19 cellular contexts compared by ENCODE assay signal in the genomic region with DNA sequence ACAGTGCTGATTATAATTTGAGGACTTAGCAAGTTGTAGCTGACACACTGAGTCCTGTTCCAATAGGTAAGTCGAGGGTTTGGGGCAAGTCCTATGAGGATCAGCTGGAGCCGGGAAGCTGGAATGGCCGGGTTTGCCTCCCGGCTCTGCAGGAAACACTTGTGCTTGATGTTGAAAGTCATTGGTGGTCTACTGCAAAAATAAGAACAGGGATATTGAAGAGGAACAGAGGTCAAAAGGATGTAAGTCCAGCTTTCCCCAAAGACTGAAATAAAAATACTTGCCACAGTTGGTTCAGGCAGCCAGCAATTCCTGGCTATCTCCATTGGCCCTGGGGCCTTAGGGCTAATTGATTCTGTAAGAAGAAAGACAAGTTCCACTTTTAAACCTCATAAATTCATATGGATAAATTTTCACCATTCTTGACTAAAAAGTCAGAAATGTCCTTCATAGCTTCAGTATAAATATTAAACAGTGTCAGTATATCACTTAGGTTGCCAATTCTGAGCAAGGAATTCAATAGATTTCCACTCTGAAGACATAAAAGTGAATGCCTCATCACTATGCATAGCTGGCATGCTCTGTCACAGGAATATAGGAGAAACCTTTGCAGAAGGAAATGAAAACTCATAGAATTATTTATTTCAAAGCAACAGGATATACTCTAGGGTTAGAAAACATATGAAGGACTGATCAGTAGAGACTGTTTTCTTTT.
A peak's percentile ranks its signal among the peaks of the same experiment; 100 is the strongest.
DNase-seq lines count a peak whose midpoint lies in the region; ATAC-seq and TF ChIP-seq lines count a peak whose summit lies in the region.
"Had no signal": no experiment of that assay in that cellular context is flagged by ENCODE, and none has a peak within 500 bp of the region (broad histone marks: within the 10 kb centered on the region; RNA-seq: fewer than 3 reads in every experiment).

No MANE protein-coding gene starts in this region.

- no peaks in the 10 kb centered on the region for H4K20me1 ChIP-seq in PC-3 (ENCODE audit: low read length)

- POLR2A ChIA-PET in PC-3 (lab: Charles Lee; ENCODE audit: unreplicated experiment): no interaction called here

- no peak overlapping the region for H3K9ac ChIP-seq in PC-3 (ENCODE audit: low read length)

- in situ Hi-C loops in HAP-1 (cut with MboI; ENCODE audit: low sequenced_read_pairs): no loop called here

- H3K36me3 ChIP-seq in PC-3 (ENCODE audit: low read depth, low read length): no peaks in the 10 kb centered on the region
- H3K36me3 ChIP-seq in HAP-1 (replicated peaks): no peaks in the 10 kb centered on the region
- H3K36me3 ChIP-seq: MG63 had no signal

- peak overlapping the region; percentile 37 for H3K27ac ChIP-seq in PC-3 (ENCODE audit: low read length)

- peak overlapping the region; percentile 37 for H3K4me2 ChIP-seq in PC-3 (ENCODE audit: low read length)

- CTCF ChIA-PET in PC-3 (lab: Charles Lee): no interaction called here

- H3K9me2 ChIP-seq in PC-3 (replicated peaks; ENCODE audit: low read length): no peaks in the 10 kb centered on the region

- H3K79me2 ChIP-seq in PC-3 (ENCODE audit: low read length): no peaks in the 10 kb centered on the region

- H2AFZ ChIP-seq in PC-3 (ENCODE audit: low read length): no peak overlapping the region

- peak; percentile 47 for DNase-seq in DMS53 (lab: John Stamatoyannopoulos, UW)
- no peak for DNase-seq in DMS53 treated with DMSO at 0.1 percent for 48 hours (lab: John Stamatoyannopoulos, UW; ENCODE audit: unreplicated experiment)
- peak; percentile 17 for DNase-seq in PC-3
- DNase-seq in renal cortical epithelial cell (ENCODE audit: low read depth): peak; percentile 49
- DNase-seq in dedifferentiated amniotic fluid mesenchymal stem cell (ENCODE audit: extremely low spot score): no peak
- DNase-seq in HAP-1 (ENCODE audit: low spot score in 2 of 2): no peak
- DNase-seq in HK-2 (ENCODE audit: unreplicated experiment): no peak
- DNase-seq: 8988T, GDM1, MG63, NCI-H1092 treated with DMSO at 0.1 percent for 48 hours, NCI-H1694 treated with DMSO at 0.1 percent for 48 hours, NCI-H345, NCI-H774 had no signal

- H3K4me1 ChIP-seq in PC-3 (ENCODE audit: insufficient read depth, low read length) (peaks cover 20% of the 10 kb centered on the region), HAP-1 (no peaks in the 10 kb centered on the region)

- no TSS peak for BruUV-seq in PC-3 (replicated peaks; lab: Mats Ljungman, UMichigan)

- no peaks in the 10 kb centered on the region for H3K27me3 ChIP-seq in PC-3 (ENCODE audit: low read length)
- no peaks in the 10 kb centered on the region for H3K27me3 ChIP-seq in HAP-1 (ENCODE audit: low read depth)
- H3K27me3 ChIP-seq: MG63 had no signal

- H3K4me3 ChIP-seq in PC-3 (ENCODE audit: low read length): no peak overlapping the region
- no peak overlapping the region for H3K4me3 ChIP-seq in HAP-1
- H3K4me3 ChIP-seq: MG63 had no signal

- intact Hi-C loops in PC-3 (cut with micrococcal nuclease): no loop called here

- ATAC-seq in PC-3 (peak; percentile 44), esophagus mucosa (peak; percentile 17)
- ATAC-seq: HCT116, Panc1, Right ventricle myocardium inferior had no signal

- H3K9me3 ChIP-seq in PC-3 (ENCODE audit: low read length) (no peaks in the 10 kb centered on the region), HAP-1 (no peaks in the 10 kb centered on the region)
- H3K9me3 ChIP-seq: Caco-2 had no signal

- peaks cover 6% of the 10 kb centered on the region for H3F3A ChIP-seq in PC-3 (ENCODE audit: low read length, unreplicated experiment)

- TF ChIP-seq CTCF in PC-3 (conservative IDR thresholded peaks at IDR 0.05; ENCODE audit: low read depth, low read length): no peak

Comparison
In these comparisons a context has a peak if more than half of its experiments do, and no peak if none do; other contexts are left out.
1. DNase-seq: peak in DMS53 (single experiment), PC-3 (single experiment) and renal cortical epithelial cell (single experiment); none in DMS53 treated with DMSO at 0.1 percent for 48 hours (single experiment), dedifferentiated amniotic fluid mesenchymal stem cell (single experiment), HAP-1 (0 of 2) and HK-2 (single experiment).